Comparison of ENCODE assay signal across 10 cellular contexts in genomic region chr11:35009191-35009940, GRCh38.
DNase-seq lines count a peak whose midpoint lies in the region; ATAC-seq and TF ChIP-seq lines count a peak whose summit lies in the region.
"Had no signal": no experiment of that assay in that cellular context is flagged by ENCODE, and none has a peak within 500 bp of the region (broad histone marks: within the 10 kb centered on the region; RNA-seq: fewer than 3 reads in every experiment).

No MANE protein-coding gene starts in this region.

- no peak overlapping the region for H3K4me3 Mint-ChIP-seq in CD4-positive, CD25-positive, alpha-beta regulatory T cell
- H3K4me3 Mint-ChIP-seq: activated naive CD4-positive, alpha-beta T cell treated with anti-CD3 and anti-CD28 coated beads for 36 hours; T-cell had no signal

- no peak for ATAC-seq in CD4-positive, CD25-positive, alpha-beta regulatory T cell (ENCODE audit: low read depth in 2 of 2)
- ATAC-seq in HG03095 (IDR thresholded peaks at IDR 0.05; ENCODE audit: unreplicated experiment) (no peak), GM18907 (IDR thresholded peaks at IDR 0.05; ENCODE audit: unreplicated experiment) (no peak), GM21576 (IDR thresholded peaks at IDR 0.05; ENCODE audit: unreplicated experiment) (no peak)
- ATAC-seq: T-cell had no signal

- H3K27me3 Mint-ChIP-seq in CD4-positive, CD25-positive, alpha-beta regulatory T cell: no peaks in the 10 kb centered on the region
- H3K27me3 Mint-ChIP-seq: T-cell had no signal

- peak overlapping the region; percentile 54 for H3K4me2 ChIP-seq in mammary epithelial cell (ENCODE audit: insufficient read depth, low read depth, low read length)

- H3K4me3 ChIP-seq in CD4-positive, CD25-positive, alpha-beta regulatory T cell (ENCODE audit: low read depth, low read length): no peak overlapping the region
- H3K4me3 ChIP-seq in mammary epithelial cell (replicated peaks in 1 of 3; ENCODE audit: insufficient read depth in 1 of 3, low read depth in 2 of 3, low read length in 3 of 3): peak overlapping the region in 1 of 3 experiments; percentile 3
- no peak overlapping the region for H3K4me3 ChIP-seq in mucosa of rectum (ENCODE audit: low read length in 2 of 2)

- no peaks in the 10 kb centered on the region for H3K36me3 Mint-ChIP-seq in CD4-positive, CD25-positive, alpha-beta regulatory T cell
- H3K36me3 Mint-ChIP-seq: T-cell had no signal

- CTCF ChIA-PET in mammary epithelial cell (lab: Charles Lee; ENCODE audit: low non-redundant PET): interaction anchor here (0.5 to 0.7 kb wide), 3 partner anchors 20 to 355 kb away, joined by 3 to 5 read pairs (median 4); no protein-coding TSS in a partner anchor

- H3K9me3 ChIP-seq in CD4-positive, CD25-positive, alpha-beta regulatory T cell (ENCODE audit: control insufficient read depth in 2 of 2, low read length in 2 of 2): no peaks in the 10 kb centered on the region
- no peaks in the 10 kb centered on the region for H3K9me3 ChIP-seq in mammary epithelial cell (replicated peaks; ENCODE audit: insufficient read depth, low read length)
- H3K9me3 ChIP-seq in mucosa of rectum (ENCODE audit: control insufficient read depth in 2 of 2, low read length in 2 of 2): no peaks in the 10 kb centered on the region

- no peak overlapping the region for H3K27ac ChIP-seq in CD4-positive, CD25-positive, alpha-beta regulatory T cell (ENCODE audit: insufficient read depth, low read length, poor library complexity, severe bottlenecking)
- H3K27ac ChIP-seq in mammary epithelial cell (ENCODE audit: insufficient read depth, low read depth, low read length) (peak overlapping the region; percentile 84), mucosa of rectum (ENCODE audit: low read depth in 2 of 2, low read length in 2 of 2) (peak overlapping the region; percentile 53 to 56)

- TF ChIP-seq CTCF in mammary epithelial cell (conservative IDR thresholded peaks at IDR 0.05 in 1 of 2, IDR thresholded peaks at IDR 0.05 in 1 of 2; ENCODE audit: extremely low read depth in 1 of 2, insufficient read depth in 1 of 2, low read depth in 1 of 2, low read length in 2 of 2): peak in 1 of 2 donors; percentile 20

- H3K36me3 ChIP-seq in CD4-positive, CD25-positive, alpha-beta regulatory T cell (ENCODE audit: control insufficient read depth, insufficient read depth, low read length): no peaks in the 10 kb centered on the region
- H3K36me3 ChIP-seq in mammary epithelial cell (ENCODE audit: insufficient read depth, low read length) (no peaks in the 10 kb centered on the region), mucosa of rectum (ENCODE audit: control insufficient read depth in 2 of 2, insufficient read depth in 2 of 2, low read length in 2 of 2) (no peaks in the 10 kb centered on the region)

- H4K20me1 ChIP-seq in mammary epithelial cell (ENCODE audit: insufficient read depth, low read length): no peaks in the 10 kb centered on the region

- in situ Hi-C loops in mammary epithelial cell (cut with MboI; ENCODE audit: low sequenced_read_pairs in 2 of 2): no loop called here

- H3K9ac ChIP-seq in mammary epithelial cell (ENCODE audit: insufficient read depth, low read length) (peak overlapping the region; percentile 26), mucosa of rectum (ENCODE audit: low read depth in 1 of 2, low read length in 2 of 2) (no peak overlapping the region)

- no peaks in the 10 kb centered on the region for H3K79me2 ChIP-seq in mammary epithelial cell (ENCODE audit: insufficient read depth, low read length)

- H3K4me1 ChIP-seq in CD4-positive, CD25-positive, alpha-beta regulatory T cell (ENCODE audit: control insufficient read depth, insufficient read depth, low read length, poor library complexity, severe bottlenecking): peaks cover 53% of the 10 kb centered on the region
- peaks cover 22% of the 10 kb centered on the region for H3K4me1 ChIP-seq in mammary epithelial cell (ENCODE audit: insufficient read depth, low read length)
- H3K4me1 ChIP-seq in mucosa of rectum (ENCODE audit: control insufficient read depth in 2 of 2, insufficient read depth in 2 of 2, low read length in 2 of 2): peaks cover 17 to 26% of the 10 kb centered on the region in 2 donors

- no peak for DNase-seq in CD4-positive, CD25-positive, alpha-beta regulatory T cell
- DNase-seq in NCI-H146 (lab: John Stamatoyannopoulos, UW) (peak; percentile 71), mammary epithelial cell (peak; percentile 93), T-helper 2 cell (no peak)
- DNase-seq: activated naive CD4-positive, alpha-beta T cell treated with anti-CD3 and anti-CD28 coated beads for 36 hours; T-cell had no signal

- peaks cover 32 to 74% (median 60%) of the 10 kb centered on the region in 4 donors for H3K4me1 Mint-ChIP-seq in CD4-positive, CD25-positive, alpha-beta regulatory T cell

- H2AFZ ChIP-seq in mammary epithelial cell (ENCODE audit: low read depth, low read length): peak overlapping the region; percentile 51

- dilution Hi-C loops in mammary epithelial cell (cut with HindIII; ENCODE audit: low sequenced_read_pairs): loop anchor here (5.0 kb wide), 2 partner anchors 78 to 133 kb away; no protein-coding TSS in a partner anchor

- H3K27me3 ChIP-seq in CD4-positive, CD25-positive, alpha-beta regulatory T cell (ENCODE audit: control insufficient read depth, insufficient read depth, low read length): no peaks in the 10 kb centered on the region
- H3K27me3 ChIP-seq in mammary epithelial cell (ENCODE audit: insufficient read depth, low read length) (no peaks in the 10 kb centered on the region), mucosa of rectum (ENCODE audit: control insufficient read depth in 2 of 2, insufficient read depth in 2 of 2, low read length in 2 of 2) (no peaks in the 10 kb centered on the region)

- intact Hi-C loops in mammary epithelial cell (cut with micrococcal nuclease): loop anchor here (1.0 to 2.0 kb wide), 7 partner anchors 21 to 135 kb away; partner anchors contain the start of gene CD44

- WGBS in mammary epithelial cell (ENCODE audit: low coverage, missing lambda C conversion rate): 0% methylated on average over 5 of the region's 5 CpGs

- BruUV-seq in mammary epithelial cell (replicated peaks; lab: Mats Ljungman, UMichigan): TSS peak; percentile 76

- peaks cover 0 to 4% (median 0%) of the 10 kb centered on the region in 7 donors for H3K9me3 Mint-ChIP-seq in CD4-positive, CD25-positive, alpha-beta regulatory T cell
- H3K9me3 Mint-ChIP-seq: activated naive CD4-positive, alpha-beta T cell treated with anti-CD3 and anti-CD28 coated beads for 36 hours; T-cell had no signal

- H3K27ac Mint-ChIP-seq in CD4-positive, CD25-positive, alpha-beta regulatory T cell: peak overlapping the region in 2 of 3 donors; percentile 12 to 62
- H3K27ac Mint-ChIP-seq: activated naive CD4-positive, alpha-beta T cell treated with anti-CD3 and anti-CD28 coated beads for 36 hours; T-cell had no signal

Comparison
In these comparisons a context has a peak if more than half of its experiments do, and no peak if none do; other contexts are left out.
1. DNase-seq: peak in NCI-H146 (single experiment) and mammary epithelial cell (single experiment); none in CD4-positive, CD25-positive, alpha-beta regulatory T cell (0 of 3) and T-helper 2 cell (0 of 5).